22 cellular contexts compared by ENCODE assay signal in the genomic region with DNA sequence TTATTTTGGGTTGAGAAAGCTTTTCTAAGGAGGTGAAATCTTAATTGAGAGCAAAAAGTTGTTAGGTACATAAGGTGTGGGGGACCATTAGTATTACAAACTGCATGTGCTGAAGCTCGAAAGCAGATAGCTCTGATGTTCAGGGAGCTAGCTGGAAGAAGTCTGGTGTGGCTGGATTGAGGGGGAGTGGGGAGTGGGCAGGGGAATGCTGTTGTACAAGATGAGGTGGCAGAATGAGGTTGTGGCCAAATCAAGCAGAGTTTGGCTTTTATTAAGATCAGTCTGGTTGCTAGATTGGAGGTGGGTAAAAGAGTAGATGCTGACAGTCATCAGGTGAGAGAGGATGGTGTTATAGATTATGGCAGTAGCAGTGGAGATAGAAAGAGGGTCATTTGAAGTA. TPM values are rescaled to one million over a fixed set of nuclear protein-coding genes. Genes with fewer than 3 reads are reported as not detected.
DNase-seq lines count a peak whose midpoint lies in the region; ATAC-seq, FAIRE-seq and TF ChIP-seq lines count a peak whose summit lies in the region.
"Had no signal": no experiment of that assay in that cellular context is flagged by ENCODE, and none has a peak within 500 bp of the region (broad histone marks: within the 10 kb centered on the region; RNA-seq: fewer than 3 reads in every experiment).

No MANE protein-coding gene starts in this region.

- peaks cover 0 to 3% of the 10 kb centered on the region in 2 experiments for H4K20me1 ChIP-seq in H1 (replicated peaks in 1 of 2; ENCODE audit: control insufficient read depth in 1 of 2, insufficient read depth in 2 of 2, low read length in 2 of 2)

- WGBS in H1 (ENCODE audit: extremely low coverage in 1 of 2, insufficient coverage in 1 of 2, insufficient read length in 1 of 2, insufficient replicate concordance in 2 of 2, low coverage in 1 of 2, low lambda C conversion rate in 2 of 2, missing lambda C conversion rate in 1 of 2), 2 experiments, result 94% methylated on average over 1 of the region's 1 CpG; no CpG with 5 or more reads in 1 of the 2 experiments

- H3K36me3 Mint-ChIP-seq in stimulated activated naive CD8-positive, alpha-beta T cell treated with anti-CD3 and anti-CD28 coated beads, Interleukin-15, Interleukin-2, amounts not matched to agents 100 ng/mL and 50 ng/mL, for 24 hours (ENCODE audit: low read depth), result no peaks in the 10 kb centered on the region
- peaks cover 13% of the 10 kb centered on the region for H3K36me3 Mint-ChIP-seq in stimulated activated memory B cell treated with anti-CD40 and anti-IgM and Interleukin-4, amounts not matched to agents 10 μg/mL and 1 μg/mL and 100 μg/mL, for 72 hours
- H3K36me3 Mint-ChIP-seq: CD4-positive, CD25-positive, alpha-beta regulatory T cell; CD8-positive, alpha-beta T cell had no signal

- no peak for FAIRE-seq in H1 (lab: Jason Lieb, UNC)
- FAIRE-seq: A204.1, G401.6, GM18507, H54 had no signal

- H2BK12ac ChIP-seq in H1 (ENCODE audit: low read depth, low read length), result no peak overlapping the region

- no peak for ATAC-seq in stimulated activated naive CD8-positive, alpha-beta T cell treated with anti-CD3 and anti-CD28 coated beads, Interleukin-15, amount 100 ng/mL, for 72 hours
- ATAC-seq in stimulated activated memory B cell treated with anti-CD40 and anti-IgM and Interleukin-4, amounts not matched to agents 10 μg/mL and 1 μg/mL and 100 μg/mL, for 72 hours, result no peak
- no peak for ATAC-seq in HG02840 (IDR thresholded peaks at IDR 0.05; ENCODE audit: low FRiP score, unreplicated experiment)
- ATAC-seq: CD8-positive, alpha-beta T cell; GM23338 had no signal

- H3K27me3 Mint-ChIP-seq in stimulated activated naive CD8-positive, alpha-beta T cell treated with anti-CD3 and anti-CD28 coated beads, Interleukin-15, Interleukin-2, amounts not matched to agents 100 ng/mL and 50 ng/mL, for 24 hours, result no peaks in the 10 kb centered on the region
- H3K27me3 Mint-ChIP-seq in stimulated activated naive CD8-positive, alpha-beta T cell treated with anti-CD3 and anti-CD28 coated beads, Interleukin-15, amount 100 ng/mL, for 72 hours, result no peaks in the 10 kb centered on the region
- no peaks in the 10 kb centered on the region for H3K27me3 Mint-ChIP-seq in stimulated activated memory B cell treated with anti-CD40 and anti-IgM and Interleukin-4, amounts not matched to agents 10 μg/mL and 1 μg/mL and 100 μg/mL, for 72 hours
- H3K27me3 Mint-ChIP-seq: B cell; CD4-positive, CD25-positive, alpha-beta regulatory T cell had no signal

- H3K4ac ChIP-seq in H1 (replicated peaks; ENCODE audit: insufficient read length, low read depth, low read length), result no peak overlapping the region

- H3K56ac ChIP-seq in H1 (replicated peaks; ENCODE audit: insufficient read length, low read depth, low read length), result no peak overlapping the region

- H3K4me2 ChIP-seq in H1 (ENCODE audit: insufficient read depth in 1 of 2, low read depth in 2 of 2, low read length in 2 of 2), result no peak overlapping the region
- H3K4me2 ChIP-seq: BLaER1, GM23338 had no signal

- H4K8ac ChIP-seq in H1 (ENCODE audit: extremely low read depth, insufficient read depth, low read length), result no peak overlapping the region

- H4K5ac ChIP-seq in H1 (ENCODE audit: insufficient read length, low read depth, low read length), result no peak overlapping the region

- no peaks in the 10 kb centered on the region for H3K27me3 ChIP-seq in H1 (replicated peaks in 1 of 4; ENCODE audit: control insufficient read depth in 3 of 4, extremely low read depth in 1 of 4, insufficient read depth in 3 of 4, low read length in 3 of 4)
- H3K27me3 ChIP-seq: BLaER1 had no signal

- H3K23ac ChIP-seq in H1 (ENCODE audit: insufficient read length), result no peak overlapping the region

- H2AFZ ChIP-seq in H1 (ENCODE audit: low read length), result no peak overlapping the region
- H2AFZ ChIP-seq: GM23338 had no signal

- H3K27ac Mint-ChIP-seq in stimulated activated naive CD8-positive, alpha-beta T cell treated with anti-CD3 and anti-CD28 coated beads, Interleukin-15, Interleukin-2, amounts not matched to agents 100 ng/mL and 50 ng/mL, for 24 hours, result peak overlapping the region; percentile 23
- H3K27ac Mint-ChIP-seq in stimulated activated naive CD8-positive, alpha-beta T cell treated with anti-CD3 and anti-CD28 coated beads, Interleukin-15, amount 100 ng/mL, for 72 hours, result no peak overlapping the region
- H3K27ac Mint-ChIP-seq in stimulated activated memory B cell treated with anti-CD40 and anti-IgM and Interleukin-4, amounts not matched to agents 10 μg/mL and 1 μg/mL and 100 μg/mL, for 72 hours, result peak overlapping the region; percentile 7
- H3K27ac Mint-ChIP-seq: B cell; CD8-positive, alpha-beta T cell; GM23338 had no signal

- no peak for TF ChIP-seq RAD21 in H1 (IDR thresholded peaks at IDR 0.05 in 1 of 2, conservative IDR thresholded peaks at IDR 0.05 in 1 of 2; ENCODE audit: low read depth in 2 of 2, low read length in 2 of 2)

- H3K14ac ChIP-seq in H1 (ENCODE audit: insufficient read length), result no peak overlapping the region

- H2AK5ac ChIP-seq in H1 (ENCODE audit: low read depth, low read length), result no peak overlapping the region

- no peak overlapping the region for H3K4me3 ChIP-seq in H1 (ENCODE audit: extremely low read depth in 1 of 4, insufficient read depth in 2 of 4, low read depth in 3 of 4, low read length in 4 of 4)
- H3K4me3 ChIP-seq: BLaER1, GM23338, HAP-1 had no signal

- CTCF ChIA-PET in H1 (lab: Charles Lee; ENCODE audit: partially characterized antibody), result interaction anchor here (1.2 kb wide), 2 partner anchors 12 to 312 kb away, joined by 3 to 4 read pairs; no protein-coding TSS in a partner anchor

- H2BK15ac ChIP-seq in H1 (ENCODE audit: low read length), result no peak overlapping the region

- H3K9ac ChIP-seq in H1 (replicated peaks in 1 of 4; ENCODE audit: extremely low read depth in 1 of 4, low read depth in 3 of 4, low read length in 3 of 4), result no peak overlapping the region
- H3K9ac ChIP-seq: BLaER1 had no signal

- no peaks in the 10 kb centered on the region; the same call in 1 of the 2 replicates for H3K23me2 ChIP-seq in H1 (ENCODE audit: low read depth, low read length)

- H3K9me3 ChIP-seq in H1 (ENCODE audit: insufficient read depth in 2 of 2, low read depth in 1 of 2, low read length in 1 of 2), result no peaks in the 10 kb centered on the region
- H3K9me3 ChIP-seq: Caco-2, HAP-1 had no signal

- TF ChIP-seq POLR2A in H1 (IDR thresholded peaks at IDR 0.05; ENCODE audit: control extremely low read depth in 1 of 2, low read depth in 2 of 2, low read length in 2 of 2) (no peak), erythroblast (IDR thresholded peaks at IDR 0.05; ENCODE audit: low read length) (no peak)

- no peak for TF ChIP-seq EP300 in H1 (IDR thresholded peaks at IDR 0.05; ENCODE audit: borderline replicate concordance in 1 of 2, low read depth in 2 of 2, low read length in 2 of 2)

- DNase-seq in stimulated activated naive CD8-positive, alpha-beta T cell treated with anti-CD3 and anti-CD28 coated beads, Interleukin-15, amount 100 ng/mL, for 72 hours, result no peak
- DNase-seq in H1 (ENCODE audit: low read depth in 1 of 2, low spot score in 2 of 2), result no peak
- no peak for DNase-seq in NCI-H446 (lab: John Stamatoyannopoulos, UW)
- DNase-seq in erythroblast (lab: John Stamatoyannopoulos, UW), result no peak
- DNase-seq: Caco-2; CD4-positive, CD25-positive, alpha-beta regulatory T cell; CD8-positive, alpha-beta T cell; DMS153; DND-41 had no signal

- H2BK120ac ChIP-seq in H1 (replicated peaks; ENCODE audit: low read depth, low read length), result no peak overlapping the region

- H2BK5ac ChIP-seq in H1 (ENCODE audit: low read depth, low read length), result no peak overlapping the region

- H2BK20ac ChIP-seq in H1 (ENCODE audit: low read length), result no peak overlapping the region

- H3K27ac ChIP-seq in H1 (ENCODE audit: low read depth, low read length), result no peak overlapping the region
- H3K27ac ChIP-seq: 22Rv1, BLaER1, C4-2B had no signal

- H4K91ac ChIP-seq in H1 (replicated peaks; ENCODE audit: insufficient read length, low read length), result no peak overlapping the region

- no peaks in the 10 kb centered on the region for H3K9me3 Mint-ChIP-seq in stimulated activated naive CD8-positive, alpha-beta T cell treated with anti-CD3 and anti-CD28 coated beads, Interleukin-15, Interleukin-2, amounts not matched to agents 100 ng/mL and 50 ng/mL, for 24 hours
- no peaks in the 10 kb centered on the region for H3K9me3 Mint-ChIP-seq in stimulated activated naive CD8-positive, alpha-beta T cell treated with anti-CD3 and anti-CD28 coated beads, Interleukin-15, amount 100 ng/mL, for 72 hours
- peaks cover 4% of the 10 kb centered on the region for H3K9me3 Mint-ChIP-seq in stimulated activated memory B cell treated with anti-CD40 and anti-IgM and Interleukin-4, amounts not matched to agents 10 μg/mL and 1 μg/mL and 100 μg/mL, for 72 hours
- H3K9me3 Mint-ChIP-seq: CD8-positive, alpha-beta T cell; GM23338 had no signal

- H3K79me2 ChIP-seq in H1 (ENCODE audit: control insufficient read depth in 1 of 2, insufficient read depth in 2 of 2, low read length in 2 of 2), result peaks cover 0 to 68% of the 10 kb centered on the region in 2 experiments; a peak in 2 of 4 replicates

- no peaks in the 10 kb centered on the region for H3K36me3 ChIP-seq in H1 (ENCODE audit: control insufficient read depth in 2 of 4, insufficient read depth in 4 of 4, low read length in 3 of 4)
- H3K36me3 ChIP-seq: BLaER1, HAP-1 had no signal

- 0 out of 2 replicates have a peak overlapping the region, but pooled peaks have one; percentile 14 for H3K18ac ChIP-seq in H1 (ENCODE audit: extremely low read depth, low read length)

- no peak for TF ChIP-seq CTCF in H1 (IDR thresholded peaks at IDR 0.05; ENCODE audit: control extremely low read depth in 1 of 3, insufficient read depth in 1 of 3, low read depth in 1 of 3, low read length in 3 of 3)

- H3K4me3 Mint-ChIP-seq in stimulated activated naive CD8-positive, alpha-beta T cell treated with anti-CD3 and anti-CD28 coated beads, Interleukin-15, Interleukin-2, amounts not matched to agents 100 ng/mL and 50 ng/mL, for 24 hours, result no peak overlapping the region
- H3K4me3 Mint-ChIP-seq in stimulated activated naive CD8-positive, alpha-beta T cell treated with anti-CD3 and anti-CD28 coated beads, Interleukin-15, amount 100 ng/mL, for 72 hours, result no peak overlapping the region
- H3K4me3 Mint-ChIP-seq in stimulated activated memory B cell treated with anti-CD40 and anti-IgM and Interleukin-4, amounts not matched to agents 10 μg/mL and 1 μg/mL and 100 μg/mL, for 72 hours, result no peak overlapping the region
- H3K4me3 Mint-ChIP-seq: B cell; CD4-positive, CD25-positive, alpha-beta regulatory T cell; CD8-positive, alpha-beta T cell; GM23338 had no signal

- POLR2A ChIA-PET in H1 (lab: Charles Lee; ENCODE audit: partially characterized antibody), result no interaction called here

- H3K4me1 ChIP-seq in H1 (replicated peaks in 1 of 4; ENCODE audit: control insufficient read depth in 3 of 4, insufficient read depth in 4 of 4, low read length in 3 of 4), result peaks cover 0 to 8% (median 2%) of the 10 kb centered on the region in 4 experiments; a peak in 2 of 7 replicates
- H3K4me1 ChIP-seq: Caco-2 had no signal

- peaks cover 5% of the 10 kb centered on the region; the same call in 1 of the 2 replicates for H3K79me1 ChIP-seq in H1 (ENCODE audit: low read depth, low read length)

- peaks cover 41% of the 10 kb centered on the region for H3K4me1 Mint-ChIP-seq in stimulated activated naive CD8-positive, alpha-beta T cell treated with anti-CD3 and anti-CD28 coated beads, Interleukin-15, Interleukin-2, amounts not matched to agents 100 ng/mL and 50 ng/mL, for 24 hours (ENCODE audit: low read depth)
- peaks cover 32% of the 10 kb centered on the region for H3K4me1 Mint-ChIP-seq in stimulated activated naive CD8-positive, alpha-beta T cell treated with anti-CD3 and anti-CD28 coated beads, Interleukin-15, amount 100 ng/mL, for 72 hours
- H3K4me1 Mint-ChIP-seq in stimulated activated memory B cell treated with anti-CD40 and anti-IgM and Interleukin-4, amounts not matched to agents 10 μg/mL and 1 μg/mL and 100 μg/mL, for 72 hours, result peaks cover 57% of the 10 kb centered on the region

RNA-seq across cellular contexts. Expression of a gene that starts 32.1 kb away (rescaled TPM):
- total RNA-seq in H1 (2021; fragmentation: NEBNext Ultra II Directional; extraction: Animal tissue kit (Norgen Biotek cat#: 25700)), result 52.7 and 57.6 TPM in 2 replicates
- polyA plus RNA-seq in H1 (2011; rRNA removed), result 63.0 and 70.6 TPM in 2 replicates
- 57.8 TPM for polyA plus RNA-seq in H1 (2011; cell fraction: cytosol; rRNA removed)
- 27.3 TPM for polyA plus RNA-seq in H1 (2011; cell fraction: nucleus; rRNA removed)
- polyA plus RNA-seq in H1 (2012, experiment 1 of 2), result 23.4 to 32.2 TPM (median 26.8 TPM) in 4 replicates
- 33.8 TPM for polyA plus RNA-seq in H1 (2012, experiment 2 of 2)
- 28.1 TPM for polyA plus RNA-seq in H1 (2013, experiment 1 of 2)
- polyA plus RNA-seq in H1 (2013, experiment 2 of 2), result 32.1 TPM
- 17.9 and 23.6 TPM in 2 replicates for polyA minus RNA-seq in H1 (2011; rRNA and poly(A)+ RNA removed)
- 25.1 TPM for polyA minus RNA-seq in H1 (2011; cell fraction: cytosol; rRNA and poly(A)+ RNA removed)
- 38.0 TPM for polyA minus RNA-seq in H1 (2011; cell fraction: nucleus; rRNA and poly(A)+ RNA removed)

Comparison
In these comparisons a context has a peak if more than half of its experiments do, and no peak if none do; other contexts are left out.
1. H3K27ac Mint-ChIP-seq: peak in stimulated activated naive CD8-positive, alpha-beta T cell treated with anti-CD3 and anti-CD28 coated beads, Interleukin-15, Interleukin-2, amounts not matched to agents 100 ng/mL and 50 ng/mL, for 24 hours (single experiment) and stimulated activated memory B cell treated with anti-CD40 and anti-IgM and Interleukin-4, amounts not matched to agents 10 μg/mL and 1 μg/mL and 100 μg/mL, for 72 hours (single experiment); none in stimulated activated naive CD8-positive, alpha-beta T cell treated with anti-CD3 and anti-CD28 coated beads, Interleukin-15, amount 100 ng/mL, for 72 hours (0 of 2).